Comparison of ENCODE assay signal across 10 cellular contexts in genomic region chr9:21579209-21579608, GRCh38.
A peak's percentile ranks its signal among the peaks of the same experiment; 100 is the strongest.
DNase-seq lines count a peak whose midpoint lies in the region; ATAC-seq and TF ChIP-seq lines count a peak whose summit lies in the region.
"Had no signal": no experiment of that assay in that cellular context is flagged by ENCODE, and none has a peak within 500 bp of the region (broad histone marks: within the 10 kb centered on the region; RNA-seq: fewer than 3 reads in every experiment).

No MANE protein-coding gene starts in this region.

- no peaks in the 10 kb centered on the region for H3K9me3 Mint-ChIP-seq in CD4-positive, CD25-positive, alpha-beta regulatory T cell
- H3K9me3 Mint-ChIP-seq in HFFc6: no peaks in the 10 kb centered on the region
- no peaks in the 10 kb centered on the region for H3K9me3 Mint-ChIP-seq in activated T-helper 1 cell treated with anti-CD3 and anti-CD28 coated beads, Interleukin-12 subunit alpha, Interleukin-12 subunit beta, Interleukin-2, Interleukin-4 antibody, amounts not matched to agents 30 ng/mL and 10 ng/mL and 1 ng/mL, durations not matched to agents 14 hours and 24 hours and 36 hours

- no peaks in the 10 kb centered on the region for H3K27me3 ChIP-seq in CD4-positive, CD25-positive, alpha-beta regulatory T cell (ENCODE audit: control insufficient read depth, insufficient read depth, low read length)

- H3K36me3 ChIP-seq in CD4-positive, CD25-positive, alpha-beta regulatory T cell (ENCODE audit: control insufficient read depth, insufficient read depth, low read length): no peaks in the 10 kb centered on the region
- H3K36me3 ChIP-seq: prostate gland had no signal

- H3K36me3 Mint-ChIP-seq in CD4-positive, CD25-positive, alpha-beta regulatory T cell: no peaks in the 10 kb centered on the region
- H3K36me3 Mint-ChIP-seq in HFFc6 (ENCODE audit: low read depth): peaks cover 6% of the 10 kb centered on the region; the same call in 1 of the 2 replicates
- H3K36me3 Mint-ChIP-seq in activated T-helper 1 cell treated with anti-CD3 and anti-CD28 coated beads, Interleukin-12 subunit alpha, Interleukin-12 subunit beta, Interleukin-2, Interleukin-4 antibody, amounts not matched to agents 30 ng/mL and 10 ng/mL and 1 ng/mL, durations not matched to agents 14 hours and 24 hours and 36 hours (ENCODE audit: low read depth): no peaks in the 10 kb centered on the region

- peak overlapping the region; percentile 77 to 86 (median 84) for H3K27ac Mint-ChIP-seq in CD4-positive, CD25-positive, alpha-beta regulatory T cell
- H3K27ac Mint-ChIP-seq in HFFc6: peak overlapping the region; percentile 84
- peak overlapping the region; percentile 66 for H3K27ac Mint-ChIP-seq in activated T-helper 1 cell treated with anti-CD3 and anti-CD28 coated beads, Interleukin-12 subunit alpha, Interleukin-12 subunit beta, Interleukin-2, Interleukin-4 antibody, amounts not matched to agents 30 ng/mL and 10 ng/mL and 1 ng/mL, durations not matched to agents 14 hours and 24 hours and 36 hours

- H3K4me3 Mint-ChIP-seq in CD4-positive, CD25-positive, alpha-beta regulatory T cell: peak overlapping the region; percentile 33 to 86 (median 76)
- peak overlapping the region; percentile 86 for H3K4me3 Mint-ChIP-seq in HFFc6
- H3K4me3 Mint-ChIP-seq in activated T-helper 1 cell treated with anti-CD3 and anti-CD28 coated beads, Interleukin-12 subunit alpha, Interleukin-12 subunit beta, Interleukin-2, Interleukin-4 antibody, amounts not matched to agents 30 ng/mL and 10 ng/mL and 1 ng/mL, durations not matched to agents 14 hours and 24 hours and 36 hours: peak overlapping the region; percentile 69

- TF ChIP-seq CTCF in HFFc6 (IDR thresholded peaks at IDR 0.05): no peak

- no peaks in the 10 kb centered on the region for H3K27me3 Mint-ChIP-seq in CD4-positive, CD25-positive, alpha-beta regulatory T cell
- peaks cover 3% of the 10 kb centered on the region; the same call in 1 of the 2 replicates for H3K27me3 Mint-ChIP-seq in HFFc6 (ENCODE audit: insufficient read depth)
- H3K27me3 Mint-ChIP-seq in activated T-helper 1 cell treated with anti-CD3 and anti-CD28 coated beads, Interleukin-12 subunit alpha, Interleukin-12 subunit beta, Interleukin-2, Interleukin-4 antibody, amounts not matched to agents 30 ng/mL and 10 ng/mL and 1 ng/mL, durations not matched to agents 14 hours and 24 hours and 36 hours (ENCODE audit: insufficient read depth): peaks cover 10% of the 10 kb centered on the region

- peak; percentile 45 to 59 for ATAC-seq in CD4-positive, CD25-positive, alpha-beta regulatory T cell (ENCODE audit: low read depth in 2 of 2)
- ATAC-seq in HG02970 (IDR thresholded peaks at IDR 0.05; ENCODE audit: low FRiP score, unreplicated experiment): no peak
- no peak for ATAC-seq in HG03175 (IDR thresholded peaks at IDR 0.05; ENCODE audit: unreplicated experiment)

- peak in 1 of 3 donors; percentile 70 for DNase-seq in CD4-positive, CD25-positive, alpha-beta regulatory T cell
- DNase-seq in HFFc6: no peak
- DNase-seq in activated T-helper 1 cell treated with anti-CD3 and anti-CD28 coated beads, Interleukin-12 subunit alpha, Interleukin-12 subunit beta, Interleukin-2, Interleukin-4 antibody, amounts not matched to agents 30 ng/mL and 10 ng/mL and 1 ng/mL, durations not matched to agents 14 hours and 24 hours and 36 hours (ENCODE audit: low spot score): peak; percentile 34
- peak; percentile 60 for DNase-seq in glomerular visceral epithelial cell (ENCODE audit: extremely low spot score)
- no peak for DNase-seq in A172 (ENCODE audit: low spot score)
- no peak for DNase-seq in DMS153 treated with DMSO at 0.1 percent for 48 hours (lab: John Stamatoyannopoulos, UW; ENCODE audit: unreplicated experiment)
- DNase-seq: NCI-H187 had no signal

- peak overlapping the region; percentile 68 for H3K4me3 ChIP-seq in CD4-positive, CD25-positive, alpha-beta regulatory T cell (ENCODE audit: low read depth, low read length)
- H3K4me3 ChIP-seq: prostate gland had no signal

- no peak overlapping the region for H3K27ac ChIP-seq in CD4-positive, CD25-positive, alpha-beta regulatory T cell (ENCODE audit: insufficient read depth, low read length, poor library complexity, severe bottlenecking)
- H3K27ac ChIP-seq: prostate gland had no signal

- H3K4me1 ChIP-seq in CD4-positive, CD25-positive, alpha-beta regulatory T cell (ENCODE audit: control insufficient read depth, insufficient read depth, low read length, poor library complexity, severe bottlenecking): peaks cover 18% of the 10 kb centered on the region
- H3K4me1 ChIP-seq: prostate gland had no signal

- H3K4me1 Mint-ChIP-seq in CD4-positive, CD25-positive, alpha-beta regulatory T cell: peaks cover 19 to 35% (median 22%) of the 10 kb centered on the region in 4 donors
- peaks cover 88% of the 10 kb centered on the region for H3K4me1 Mint-ChIP-seq in HFFc6 (ENCODE audit: low read depth)
- peaks cover 42% of the 10 kb centered on the region for H3K4me1 Mint-ChIP-seq in activated T-helper 1 cell treated with anti-CD3 and anti-CD28 coated beads, Interleukin-12 subunit alpha, Interleukin-12 subunit beta, Interleukin-2, Interleukin-4 antibody, amounts not matched to agents 30 ng/mL and 10 ng/mL and 1 ng/mL, durations not matched to agents 14 hours and 24 hours and 36 hours (ENCODE audit: low read depth)

- H3K9me3 ChIP-seq in CD4-positive, CD25-positive, alpha-beta regulatory T cell (ENCODE audit: control insufficient read depth in 2 of 2, low read length in 2 of 2): no peaks in the 10 kb centered on the region
- H3K9me3 ChIP-seq: prostate gland had no signal

- intact Hi-C loops in activated T-helper 1 cell treated with anti-CD3 and anti-CD28 coated beads, Interleukin-12 subunit alpha, Interleukin-12 subunit beta, Interleukin-2, Interleukin-4 antibody, amounts not matched to agents 30 ng/mL and 10 ng/mL and 1 ng/mL, durations not matched to agents 14 hours and 24 hours and 36 hours (cut with micrococcal nuclease): loop anchor here (1.0 to 10.0 kb wide), 7 partner anchors 13 to 1584 kb away; no protein-coding TSS in a partner anchor

Comparison
In these comparisons a context has a peak if more than half of its experiments do, and no peak if none do; other contexts are left out.
1. ATAC-seq: peak in CD4-positive, CD25-positive, alpha-beta regulatory T cell (2 of 2); none in HG02970 (single experiment) and HG03175 (single experiment).
2. DNase-seq: peak in activated T-helper 1 cell treated with anti-CD3 and anti-CD28 coated beads, Interleukin-12 subunit alpha, Interleukin-12 subunit beta, Interleukin-2, Interleukin-4 antibody, amounts not matched to agents 30 ng/mL and 10 ng/mL and 1 ng/mL, durations not matched to agents 14 hours and 24 hours and 36 hours (single experiment) and glomerular visceral epithelial cell (single experiment); none in HFFc6 (single experiment), A172 (single experiment) and DMS153 treated with DMSO at 0.1 percent for 48 hours (single experiment).
3. Peak in every context shown above with its lines, with median percentiles within 50 percentile points of each other: H3K27ac Mint-ChIP-seq and H3K4me3 Mint-ChIP-seq.